Comparison of ENCODE assay signal across 8 cellular contexts in genomic region chr3:168249048-168249538, GRCh38.
A peak's percentile ranks its signal among the peaks of the same experiment; 100 is the strongest.
DNase-seq lines count a peak whose midpoint lies in the region; ATAC-seq and TF ChIP-seq lines count a peak whose summit lies in the region.

No MANE protein-coding gene starts in this region.

- no peaks in the 10 kb centered on the region for H3K27me3 ChIP-seq in AG04450 (ENCODE audit: control insufficient read depth, insufficient read depth, low read length)
- peaks cover 21% of the 10 kb centered on the region for H3K27me3 ChIP-seq in iPS-15b (ENCODE audit: control insufficient read depth, insufficient read depth, low read length)

- H3K9me3 Mint-ChIP-seq in activated naive CD8-positive, alpha-beta T cell treated with anti-CD3 and anti-CD28 coated beads, Interleukin-2, amount 10 ng/mL, durations not matched to agents 7 days and 5 days = no peaks in the 10 kb centered on the region
- H3K9me3 Mint-ChIP-seq in stimulated activated memory B cell treated with anti-CD40 and anti-IgM and Interleukin-4, amounts not matched to agents 10 μg/mL and 1 μg/mL and 100 μg/mL, for 72 hours = no peaks in the 10 kb centered on the region

- DNase-seq in AG04450 (ENCODE audit: low read depth, low spot score) (no peak), germinal center (ENCODE audit: low spot score) (no peak)
- no peak for DNase-seq in activated naive CD8-positive, alpha-beta T cell treated with anti-CD3 and anti-CD28 coated beads, Interleukin-2, amount 10 ng/mL, durations not matched to agents 7 days and 5 days
- no peak for DNase-seq in stimulated activated CD4-positive, alpha-beta T cell treated with anti-CD3 and anti-CD28 coated beads, Interleukin-15, amount 100 ng/mL, for 24 hours

- POLR2A ChIA-PET in AG04450 (lab: Yijun Ruan, JAX) = interaction anchor here (0.7 to 1.5 kb wide), 4 partner anchors 40 to 92 kb away, joined by 3 to 7 read pairs (median 4); no protein-coding TSS in a partner anchor
- POLR2A ChIA-PET in activated naive CD8-positive, alpha-beta T cell treated with anti-CD3 and anti-CD28 coated beads, Interleukin-2, amount 10 ng/mL, durations not matched to agents 7 days and 5 days (lab: Charles Lee) = no interaction called here

- peak overlapping the region; percentile 3 for H3K27ac ChIP-seq in AG04450 (ENCODE audit: low read depth, low read length)

- no peak for TF ChIP-seq CTCF in AG04450 (IDR thresholded peaks at IDR 0.05; ENCODE audit: low read depth, low read length)

- H3K27me3 Mint-ChIP-seq in activated naive CD8-positive, alpha-beta T cell treated with anti-CD3 and anti-CD28 coated beads, Interleukin-2, amount 10 ng/mL, durations not matched to agents 7 days and 5 days = peaks cover 60% of the 10 kb centered on the region
- H3K27me3 Mint-ChIP-seq in stimulated activated memory B cell treated with anti-CD40 and anti-IgM and Interleukin-4, amounts not matched to agents 10 μg/mL and 1 μg/mL and 100 μg/mL, for 72 hours = peaks cover 50% of the 10 kb centered on the region

- H3K36me3 ChIP-seq in iPS-15b (ENCODE audit: control insufficient read depth, insufficient read depth, low read length) = no peaks in the 10 kb centered on the region

- CTCF ChIA-PET in AG04450 (lab: Charles Lee) = interaction anchor here (0.7 to 4.1 kb wide), 7 partner anchors 10 to 599 kb away, joined by 3 to 20 read pairs (median 4); no protein-coding TSS in a partner anchor

- H3K4me1 Mint-ChIP-seq in activated naive CD8-positive, alpha-beta T cell treated with anti-CD3 and anti-CD28 coated beads, Interleukin-2, amount 10 ng/mL, durations not matched to agents 7 days and 5 days = peaks cover 12% of the 10 kb centered on the region
- peaks cover 20% of the 10 kb centered on the region for H3K4me1 Mint-ChIP-seq in stimulated activated memory B cell treated with anti-CD40 and anti-IgM and Interleukin-4, amounts not matched to agents 10 μg/mL and 1 μg/mL and 100 μg/mL, for 72 hours

- no peak overlapping the region for H3K27ac Mint-ChIP-seq in activated naive CD8-positive, alpha-beta T cell treated with anti-CD3 and anti-CD28 coated beads, Interleukin-2, amount 10 ng/mL, durations not matched to agents 7 days and 5 days
- no peak overlapping the region for H3K27ac Mint-ChIP-seq in stimulated activated memory B cell treated with anti-CD40 and anti-IgM and Interleukin-4, amounts not matched to agents 10 μg/mL and 1 μg/mL and 100 μg/mL, for 72 hours

- H3K4me3 ChIP-seq in AG04450 (ENCODE audit: low read depth, low read length) (peak overlapping the region; percentile 70), iPS-15b (ENCODE audit: low read depth, low read length) (peak overlapping the region; percentile 40)

- no peaks in the 10 kb centered on the region for H3K36me3 Mint-ChIP-seq in activated naive CD8-positive, alpha-beta T cell treated with anti-CD3 and anti-CD28 coated beads, Interleukin-2, amount 10 ng/mL, durations not matched to agents 7 days and 5 days
- no peaks in the 10 kb centered on the region for H3K36me3 Mint-ChIP-seq in stimulated activated memory B cell treated with anti-CD40 and anti-IgM and Interleukin-4, amounts not matched to agents 10 μg/mL and 1 μg/mL and 100 μg/mL, for 72 hours

- H3K4me1 ChIP-seq in iPS-15b (ENCODE audit: control insufficient read depth, insufficient read depth, low read length) = peaks cover 6% of the 10 kb centered on the region

- H3K4me3 Mint-ChIP-seq in activated naive CD8-positive, alpha-beta T cell treated with anti-CD3 and anti-CD28 coated beads, Interleukin-2, amount 10 ng/mL, durations not matched to agents 7 days and 5 days = peak overlapping the region; percentile 73
- peak overlapping the region; percentile 75 for H3K4me3 Mint-ChIP-seq in stimulated activated memory B cell treated with anti-CD40 and anti-IgM and Interleukin-4, amounts not matched to agents 10 μg/mL and 1 μg/mL and 100 μg/mL, for 72 hours

- H3K9ac ChIP-seq in iPS-15b (ENCODE audit: low read depth, low read length) = no peak overlapping the region

- H3K9me3 ChIP-seq in AG04450 (ENCODE audit: control insufficient read depth, insufficient read depth, low read length) = no peaks in the 10 kb centered on the region; the same call in 1 of the 2 replicates
- no peaks in the 10 kb centered on the region for H3K9me3 ChIP-seq in iPS-15b (ENCODE audit: control insufficient read depth, insufficient read depth, low read length)

- ATAC-seq in GM18907 (IDR thresholded peaks at IDR 0.05; ENCODE audit: unreplicated experiment) = peak; percentile 14
- peak; percentile 2 for ATAC-seq in HG03439 (IDR thresholded peaks at IDR 0.05; ENCODE audit: unreplicated experiment)
- no peak for ATAC-seq in activated naive CD8-positive, alpha-beta T cell treated with anti-CD3 and anti-CD28 coated beads, Interleukin-2, amount 10 ng/mL, durations not matched to agents 7 days and 5 days (ENCODE audit: low read depth)
- ATAC-seq in stimulated activated memory B cell treated with anti-CD40 and anti-IgM and Interleukin-4, amounts not matched to agents 10 μg/mL and 1 μg/mL and 100 μg/mL, for 72 hours = no peak

Comparison
In these comparisons a context has a peak if more than half of its experiments do, and no peak if none do; other contexts are left out.
1. ATAC-seq: peak in GM18907 (single experiment) and HG03439 (single experiment); none in activated naive CD8-positive, alpha-beta T cell treated with anti-CD3 and anti-CD28 coated beads, Interleukin-2, amount 10 ng/mL, durations not matched to agents 7 days and 5 days (single experiment) and stimulated activated memory B cell treated with anti-CD40 and anti-IgM and Interleukin-4, amounts not matched to agents 10 μg/mL and 1 μg/mL and 100 μg/mL, for 72 hours (single experiment).